Comparison of ENCODE assay signal across 16 cellular contexts in the genomic region with DNA sequence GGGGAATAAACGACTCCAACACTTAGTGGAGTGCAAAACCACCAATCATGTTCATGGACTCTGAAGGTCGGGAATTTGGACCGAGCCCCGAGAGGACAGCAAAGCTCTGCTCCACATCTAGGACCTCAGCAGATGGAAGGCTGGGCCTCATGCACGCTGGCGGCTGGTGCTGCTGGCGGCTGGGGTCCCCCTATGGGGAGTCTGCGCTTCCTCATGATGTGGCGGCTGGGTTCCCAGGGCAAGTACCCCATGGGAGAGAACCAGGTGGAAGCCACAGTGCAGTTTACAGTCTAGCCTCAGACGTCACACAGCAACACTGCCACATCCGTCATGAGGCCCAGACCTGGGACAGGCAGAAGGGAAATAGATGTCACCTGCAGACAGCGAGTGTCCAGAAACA. TPM values are rescaled to one million over a fixed set of nuclear protein-coding genes. Genes with fewer than 3 reads are reported as not detected.
DNase-seq lines count a peak whose midpoint lies in the region; ATAC-seq and TF ChIP-seq lines count a peak whose summit lies in the region.
"Had no signal": no experiment of that assay in that cellular context is flagged by ENCODE, and none has a peak within 500 bp of the region (broad histone marks: within the 10 kb centered on the region; RNA-seq: fewer than 3 reads in every experiment).

No MANE protein-coding gene starts in this region.

- H3K27ac ChIP-seq in SK-N-SH (ENCODE audit: low read depth in 2 of 2, low read length in 1 of 2): peak overlapping the region; percentile 28 to 97; a peak in 3 of 4 replicates
- peak overlapping the region; percentile 78; the same call in 1 of the 2 replicates for H3K27ac ChIP-seq in PC-9
- no peak overlapping the region for H3K27ac ChIP-seq in osteoblast (ENCODE audit: low read depth, low read length)
- H3K27ac ChIP-seq in OCI-LY7 (ENCODE audit: low read depth, low read length, poor library complexity, severe bottlenecking): no peak overlapping the region
- H3K27ac ChIP-seq: 22Rv1, A549, BLaER1 had no signal

- H3F3A ChIP-seq in SK-N-SH (replicated peaks; ENCODE audit: insufficient read depth): no peaks in the 10 kb centered on the region
- peaks cover 32% of the 10 kb centered on the region for H3F3A ChIP-seq in PC-9 (ENCODE audit: insufficient read depth, low read depth)

- ATAC-seq in SK-N-SH treated with all-trans-retinoic acid at 6 μM for 48 hours (no peak), GM18868 (IDR thresholded peaks at IDR 0.05; ENCODE audit: unreplicated experiment) (no peak)
- ATAC-seq: A549, GM23338 had no signal

- H3K9ac ChIP-seq in SK-N-SH: no peak overlapping the region
- H3K9ac ChIP-seq: BLaER1 had no signal

- WGBS in SK-N-SH (ENCODE audit: low lambda C conversion rate): 78% methylated on average over 7 of the region's 12 CpGs

- H3K4me2 ChIP-seq in SK-N-SH (no peak overlapping the region), PC-9 (peak overlapping the region; percentile 87), osteoblast (ENCODE audit: insufficient read depth, low read length) (no peak overlapping the region), OCI-LY7 (ENCODE audit: low read length) (no peak overlapping the region)
- H3K4me2 ChIP-seq: A549, BLaER1, GM23338 had no signal

- no peak overlapping the region for H2AFZ ChIP-seq in SK-N-SH (ENCODE audit: low read depth)
- no peak overlapping the region for H2AFZ ChIP-seq in PC-9
- H2AFZ ChIP-seq in osteoblast (ENCODE audit: low read length): no peak overlapping the region
- H2AFZ ChIP-seq in OCI-LY7 (ENCODE audit: low read length): no peak overlapping the region
- H2AFZ ChIP-seq: GM23338 had no signal

- no peaks in the 10 kb centered on the region for H3K79me2 ChIP-seq in SK-N-SH (ENCODE audit: insufficient read depth)
- H3K79me2 ChIP-seq in PC-9 (ENCODE audit: low read depth): peaks cover 12% of the 10 kb centered on the region
- H3K79me2 ChIP-seq in osteoblast (ENCODE audit: insufficient read depth, low read length): peaks cover 24% of the 10 kb centered on the region
- H3K79me2 ChIP-seq in OCI-LY7 (ENCODE audit: insufficient read depth, low read depth, low read length): no peaks in the 10 kb centered on the region

- H3K9me2 ChIP-seq in SK-N-SH (no peaks in the 10 kb centered on the region), PC-9 (ENCODE audit: insufficient read depth) (no peaks in the 10 kb centered on the region), OCI-LY7 (ENCODE audit: insufficient read depth, low read length) (no peaks in the 10 kb centered on the region)

- CTCF ChIA-PET in SK-N-SH (lab: Yijun Ruan, JAX) (interaction anchor here (0.7 to 5.0 kb wide), 9 partner anchors 14 to 588 kb away, joined by 3 to 27 read pairs (median 4); no protein-coding TSS in a partner anchor), PC-9 (lab: Charles Lee) (no interaction called here), OCI-LY7 (lab: Charles Lee; ENCODE audit: unreplicated experiment) (no interaction called here)

- no peaks in the 10 kb centered on the region for H3K9me3 ChIP-seq in SK-N-SH
- no peaks in the 10 kb centered on the region for H3K9me3 ChIP-seq in PC-9 (ENCODE audit: insufficient read depth, low read depth)
- H3K9me3 ChIP-seq in osteoblast (ENCODE audit: low read depth, low read length): no peaks in the 10 kb centered on the region
- H3K9me3 ChIP-seq in OCI-LY7 (ENCODE audit: low read length): no peaks in the 10 kb centered on the region
- H3K9me3 ChIP-seq: A549, BLaER1 had no signal

- no peak for TF ChIP-seq EP300 in SK-N-SH (IDR thresholded peaks at IDR 0.05; ENCODE audit: borderline replicate concordance in 1 of 2, low read depth in 1 of 2, low read length in 1 of 2)

- H4K20me1 ChIP-seq in SK-N-SH (ENCODE audit: insufficient read depth) (no peaks in the 10 kb centered on the region), PC-9 (ENCODE audit: insufficient read depth) (no peaks in the 10 kb centered on the region), osteoblast (ENCODE audit: insufficient read depth, low read length) (peaks cover 10% of the 10 kb centered on the region), OCI-LY7 (ENCODE audit: insufficient read depth, low read length) (no peaks in the 10 kb centered on the region)

- intact Hi-C loops in PC-9 (cut with micrococcal nuclease; ENCODE audit: unreplicated experiment): no loop called here
- intact Hi-C loops in OCI-LY7 (cut with micrococcal nuclease; ENCODE audit: unreplicated experiment): no loop called here

- POLR2A ChIA-PET in SK-N-SH (lab: Yijun Ruan, JAX) (interaction anchor here (1.2 to 2.0 kb wide), 4 partner anchors 13 to 215 kb away, joined by 3 to 17 read pairs (median 4); a partner anchor contains a TSS), PC-9 (lab: Charles Lee; ENCODE audit: unreplicated experiment) (no interaction called here), OCI-LY7 (lab: Charles Lee) (no interaction called here)

- TF ChIP-seq CTCF in SK-N-SH (IDR thresholded peaks at IDR 0.05): no peak
- TF ChIP-seq CTCF in PC-9 (conservative IDR thresholded peaks at IDR 0.05): no peak
- TF ChIP-seq CTCF in osteoblast (IDR thresholded peaks at IDR 0.05; ENCODE audit: extremely low read depth, low read depth, low read length): no peak
- TF ChIP-seq CTCF in OCI-LY7 (conservative IDR thresholded peaks at IDR 0.05; ENCODE audit: low read length): no peak

- H3K4me3 ChIP-seq in SK-N-SH (ENCODE audit: low read depth in 2 of 2, low read length in 1 of 2) (no peak overlapping the region), PC-9 (no peak overlapping the region; the same call in 1 of the 2 replicates), osteoblast (ENCODE audit: insufficient read depth, low read length) (no peak overlapping the region), OCI-LY7 (ENCODE audit: low read depth, low read length, poor library complexity, severe bottlenecking) (no peak overlapping the region)
- H3K4me3 ChIP-seq: A549, BLaER1, GM23338 had no signal

- no peak for TF ChIP-seq RAD21 in SK-N-SH (IDR thresholded peaks at IDR 0.05; ENCODE audit: low read length)

- DNase-seq in SK-N-SH (no peak), PC-9 (no peak), osteoblast (ENCODE audit: insufficient read length, low spot score, missing footprints) (peak; percentile 53), inferior parietal cortex (ENCODE audit: extremely low spot score) (no peak), OCI-LY7 (ENCODE audit: low spot score) (no peak)
- DNase-seq: CD4-positive, alpha-beta memory T cell; DMS153; DMS79; GDM1; HCEC 1CT had no signal

- BruUV-seq in PC-9 (replicated peaks; lab: Mats Ljungman, UMichigan): no TSS peak
- BruUV-seq in OCI-LY7 (replicated peaks; lab: Mats Ljungman, UMichigan): no TSS peak

- H3K27me3 ChIP-seq in SK-N-SH (ENCODE audit: insufficient read depth): no peaks in the 10 kb centered on the region
- H3K27me3 ChIP-seq in PC-9 (ENCODE audit: insufficient read depth, low read depth): no peaks in the 10 kb centered on the region
- no peaks in the 10 kb centered on the region for H3K27me3 ChIP-seq in osteoblast (ENCODE audit: insufficient read depth, low read length)
- H3K27me3 ChIP-seq: BLaER1 had no signal

- H3K4me1 ChIP-seq in SK-N-SH (ENCODE audit: control insufficient read depth in 1 of 2, insufficient read depth in 2 of 2, low read depth in 1 of 2, low read length in 1 of 2): peaks cover 0 to 69% of the 10 kb centered on the region in 2 experiments; a peak in 2 of 4 replicates
- peaks cover 55% of the 10 kb centered on the region for H3K4me1 ChIP-seq in PC-9 (replicated peaks; ENCODE audit: insufficient read depth)
- H3K4me1 ChIP-seq in osteoblast (ENCODE audit: insufficient read depth, low read length): no peaks in the 10 kb centered on the region
- H3K4me1 ChIP-seq in OCI-LY7 (ENCODE audit: insufficient read depth, low read length, poor library complexity, severe bottlenecking): no peaks in the 10 kb centered on the region
- H3K4me1 ChIP-seq: A549, BLaER1 had no signal

- H3K36me3 ChIP-seq in SK-N-SH (replicated peaks in 1 of 2; ENCODE audit: control insufficient read depth in 1 of 2, insufficient read depth in 2 of 2, low read length in 1 of 2): peaks cover 0 to 4% of the 10 kb centered on the region in 2 experiments
- H3K36me3 ChIP-seq in PC-9 (ENCODE audit: low read depth): no peaks in the 10 kb centered on the region
- H3K36me3 ChIP-seq in osteoblast (ENCODE audit: insufficient read depth, low read length): no peaks in the 10 kb centered on the region
- no peaks in the 10 kb centered on the region for H3K36me3 ChIP-seq in OCI-LY7 (ENCODE audit: insufficient read depth, low read length)

TF ChIP-seq in SK-N-SH, 30 proteins besides CTCF, POLR2A, EP300 and RAD21 (continues in another document):
- TF ChIP-seq NFIC (IDR thresholded peaks at IDR 0.05; ENCODE audit: borderline replicate concordance) (no peak), GATA2 (CRISPR knock-in tag; IDR thresholded peaks at IDR 0.05) (no peak), FOSL2 (IDR thresholded peaks at IDR 0.05; ENCODE audit: borderline replicate concordance, low read depth) (no peak), POLR2AphosphoS5 (IDR thresholded peaks at IDR 0.05; ENCODE audit: low read depth, low read length) (no peak), MEF2A (IDR thresholded peaks at IDR 0.05; ENCODE audit: borderline replicate concordance, low read depth) (no peak), TEAD4 (IDR thresholded peaks at IDR 0.05; ENCODE audit: borderline replicate concordance, insufficient read depth) (no peak), JUND (IDR thresholded peaks at IDR 0.05) (no peak), EZH2phosphoT487 (IDR thresholded peaks at IDR 0.05; ENCODE audit: borderline replicate concordance, low read depth) (no peak), SMC3 (IDR thresholded peaks at IDR 0.05; ENCODE audit: low read depth, low read length) (no peak), FOXM1 (IDR thresholded peaks at IDR 0.05; ENCODE audit: low read depth) (no peak)

TF ChIP-seq in SK-N-SH treated with all-trans-retinoic acid at 6 μM for 48 hours, 23 proteins besides CTCF, POLR2A, EP300 and RAD21 (continues in another document):
- TF ChIP-seq TOX (CRISPR knock-in tag; IDR thresholded peaks at IDR 0.05; ENCODE audit: borderline replicate concordance): no peak
- TF ChIP-seq ZC3H10 (CRISPR knock-in tag; IDR thresholded peaks at IDR 0.05): no peak
- TF ChIP-seq RARB (CRISPR knock-in tag; IDR thresholded peaks at IDR 0.05): no peak
- no peak for TF ChIP-seq ZNF70 (CRISPR knock-in tag; IDR thresholded peaks at IDR 0.05)
- no peak for TF ChIP-seq OSR1 (CRISPR knock-in tag; IDR thresholded peaks at IDR 0.05)
- no peak for TF ChIP-seq ARNTL (CRISPR knock-in tag; IDR thresholded peaks at IDR 0.05; ENCODE audit: borderline replicate concordance, low read depth)
- no peak for TF ChIP-seq ZNF565 (CRISPR knock-in tag; conservative IDR thresholded peaks at IDR 0.05; ENCODE audit: low read depth)

RNA-seq across cellular contexts. Expression of a gene that starts 13.2 kb away (rescaled TPM):
- polyA plus RNA-seq in SK-N-SH (2012; rRNA removed): 88.9 and 92.4 TPM in 2 replicates
- 61.5 and 77.6 TPM in 2 replicates for polyA plus RNA-seq in SK-N-SH (2012; cell fraction: cytosol; rRNA removed)
- polyA plus RNA-seq in SK-N-SH (2012; cell fraction: nucleus; rRNA removed): 66.1 and 68.5 TPM in 2 replicates
- 64.9 and 71.0 TPM in 2 replicates for total RNA-seq in PC-9 (2021)
- 82.8 and 87.9 TPM in 2 replicates for total RNA-seq in osteoblast
- 23.5 and 24.4 TPM in 2 replicates for total RNA-seq in OCI-LY7 (2014; rRNA removed; shearing (Covaris generic))
- total RNA-seq in OCI-LY7 (2022): 29.7 and 30.5 TPM in 2 replicates

Comparison
In these comparisons a context has a peak if more than half of its experiments do, and no peak if none do; other contexts are left out.
1. H3K27ac ChIP-seq: peak in SK-N-SH (2 of 2) and PC-9 (single experiment); none in osteoblast (single experiment) and OCI-LY7 (single experiment).